ENCODE assay signal across 1 cellular context in genomic region chr18:10565835-10566234, GRCh38.
TF ChIP-seq lines count a peak whose summit lies in the region.

No MANE protein-coding gene starts in this region.

TF ChIP-seq in GM23338, 12 proteins besides CTCF, POLR2A, EP300 and RAD21:
- no peak for TF ChIP-seq ETS1 (IDR thresholded peaks at IDR 0.05)
- TF ChIP-seq STAT1 (IDR thresholded peaks at IDR 0.05; ENCODE audit: unreplicated experiment) = no peak
- TF ChIP-seq EZH2 (IDR thresholded peaks at IDR 0.05; ENCODE audit: low read depth, unreplicated experiment) = no peak
- TF ChIP-seq REST (IDR thresholded peaks at IDR 0.05; ENCODE audit: unreplicated experiment) = no peak
- TF ChIP-seq JUNB (IDR thresholded peaks at IDR 0.05; ENCODE audit: unreplicated experiment) = no peak
- no peak for TF ChIP-seq NANOG (IDR thresholded peaks at IDR 0.05; ENCODE audit: borderline replicate concordance)
- no peak for TF ChIP-seq ZNF114 (CRISPR knock-in tag; IDR thresholded peaks at IDR 0.05)
- no peak for TF ChIP-seq ZNF462 (CRISPR knock-in tag; IDR thresholded peaks at IDR 0.05)
- TF ChIP-seq CREB1 (CRISPR knock-in tag; IDR thresholded peaks at IDR 0.05; ENCODE audit: low read depth) = no peak
- no peak for TF ChIP-seq POLR2AphosphoS5 (IDR thresholded peaks at IDR 0.05; ENCODE audit: low read depth)
- no peak for TF ChIP-seq ZNF331 (CRISPR knock-in tag; IDR thresholded peaks at IDR 0.05; ENCODE audit: low read depth)
- TF ChIP-seq EZH2phosphoT487 (IDR thresholded peaks at IDR 0.05; ENCODE audit: unreplicated experiment) = no peak
TF ChIP-seq in GM23338: peak in this region for 0.
